In the genomic region with DNA sequence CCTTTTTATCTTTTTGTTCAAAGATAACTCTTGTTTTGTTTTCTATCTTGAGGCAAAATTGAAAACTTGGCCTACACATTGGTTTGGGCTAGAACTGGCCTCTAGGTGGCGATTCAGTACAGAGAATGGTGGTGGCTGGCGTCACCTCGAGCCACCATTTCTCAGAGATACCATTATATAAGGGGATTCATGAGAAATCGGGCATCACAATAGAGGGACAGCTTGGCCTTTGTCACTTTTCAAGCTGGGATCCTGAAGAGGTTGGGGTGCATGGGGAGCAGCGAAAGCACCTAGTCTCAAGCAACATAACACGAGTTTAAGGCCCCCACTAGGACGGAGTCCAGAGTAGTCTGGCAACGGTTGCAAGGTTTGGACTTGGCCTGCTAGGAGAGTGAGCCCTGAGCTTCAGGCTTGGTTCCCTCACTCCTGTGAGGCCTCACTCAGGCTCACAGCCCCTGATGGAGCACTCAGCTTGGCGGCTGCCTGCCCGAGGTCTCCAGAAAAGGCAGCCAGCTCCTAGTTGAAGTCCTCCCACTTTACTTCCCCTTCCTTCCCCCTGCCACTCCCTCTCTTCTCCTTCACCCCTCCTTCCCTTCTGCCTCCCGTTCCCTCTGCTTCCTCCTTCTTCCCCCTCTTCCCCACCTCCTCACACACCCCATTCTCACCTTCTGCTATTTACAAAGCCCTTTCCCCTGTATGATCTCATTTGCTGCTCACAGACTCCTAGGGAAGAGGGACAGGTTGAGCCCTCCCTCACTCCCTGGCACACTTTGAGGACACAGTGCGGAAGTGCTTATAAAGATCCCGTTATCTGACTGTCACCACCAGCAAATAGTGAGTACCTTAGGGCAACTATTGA, we compare ENCODE assay signal across 8 cellular contexts.
A peak's percentile ranks its signal among the peaks of the same experiment; 100 is the strongest.
DNase-seq lines count a peak whose midpoint lies in the region; ATAC-seq and TF ChIP-seq lines count a peak whose summit lies in the region.

No MANE protein-coding gene starts in this region.

- no peaks in the 10 kb centered on the region for H3K9me3 ChIP-seq in lung (ENCODE audit: control insufficient read depth in 2 of 2, insufficient read depth in 1 of 2, low read length in 1 of 2)

- H3K4me3 ChIP-seq in lung, result no peak overlapping the region

- H3K27me3 Mint-ChIP-seq in activated CD4-positive, alpha-beta T cell treated with anti-CD3 and anti-CD28 coated beads, Interleukin-2, amount 10 ng/mL, durations not matched to agents 24 days and 14 days, result no peaks in the 10 kb centered on the region

- no peaks in the 10 kb centered on the region for H3K36me3 Mint-ChIP-seq in activated CD4-positive, alpha-beta T cell treated with anti-CD3 and anti-CD28 coated beads, Interleukin-2, amount 10 ng/mL, durations not matched to agents 24 days and 14 days (ENCODE audit: low read depth)

- H3K36me3 ChIP-seq in lung (ENCODE audit: control insufficient read depth in 2 of 2, insufficient read depth in 2 of 2, low read length in 2 of 2), result no peaks in the 10 kb centered on the region

- H3K27me3 ChIP-seq in lung (ENCODE audit: control insufficient read depth, insufficient read depth), result no peaks in the 10 kb centered on the region

- no peak overlapping the region for H3K4me3 Mint-ChIP-seq in activated CD4-positive, alpha-beta T cell treated with anti-CD3 and anti-CD28 coated beads, Interleukin-2, amount 10 ng/mL, durations not matched to agents 24 days and 14 days

- H3K4me1 Mint-ChIP-seq in activated CD4-positive, alpha-beta T cell treated with anti-CD3 and anti-CD28 coated beads, Interleukin-2, amount 10 ng/mL, durations not matched to agents 24 days and 14 days, result peaks cover 18% of the 10 kb centered on the region

- H3K4me1 ChIP-seq in lung (ENCODE audit: control insufficient read depth in 2 of 2, insufficient read depth in 2 of 2, low read length in 2 of 2), result peaks cover 6 to 8% of the 10 kb centered on the region in 2 donors

- no peak overlapping the region for H3K27ac Mint-ChIP-seq in activated CD4-positive, alpha-beta T cell treated with anti-CD3 and anti-CD28 coated beads, Interleukin-2, amount 10 ng/mL, durations not matched to agents 24 days and 14 days

- WGBS in lung, 2 donors, result 24 to 31% methylated on average over 13 of the region's 13 CpGs

- peak; percentile 82 for ATAC-seq in GM18867 (IDR thresholded peaks at IDR 0.05; ENCODE audit: unreplicated experiment)
- ATAC-seq in HG03159 (IDR thresholded peaks at IDR 0.05; ENCODE audit: unreplicated experiment), result peak; percentile 77
- peak; percentile 79 for ATAC-seq in lung (ENCODE audit: insufficient read depth, low FRiP score)

- TF ChIP-seq CTCF in lung (IDR thresholded peaks at IDR 0.05; ENCODE audit: control extremely low read depth, extremely low read depth), result peak; percentile 84

- intact Hi-C loops in activated CD4-positive, alpha-beta T cell treated with anti-CD3 and anti-CD28 coated beads, Interleukin-2, amount 10 ng/mL, durations not matched to agents 24 days and 14 days (cut with micrococcal nuclease), result loop anchor here (1.0 to 5.0 kb wide), 3 partner anchors 312 to 671 kb away; partner anchors contain the start of gene RSBN1

- no peaks in the 10 kb centered on the region for H3K9me3 Mint-ChIP-seq in activated CD4-positive, alpha-beta T cell treated with anti-CD3 and anti-CD28 coated beads, Interleukin-2, amount 10 ng/mL, durations not matched to agents 24 days and 14 days

- DNase-seq in AG20443 (ENCODE audit: low spot score) (peak; percentile 82), NCI-H510A treated with DMSO at 0.1 percent for 48 hours (lab: John Stamatoyannopoulos, UW) (peak; percentile 68), dermis blood vessel endothelial cell (peak; percentile 81), lung (ENCODE audit: low spot score) (peak; percentile 59)
- peak; percentile 86 for DNase-seq in activated CD4-positive, alpha-beta T cell treated with anti-CD3 and anti-CD28 coated beads, Interleukin-2, amount 10 ng/mL, durations not matched to agents 24 days and 14 days
- peak; percentile 2 for DNase-seq in stimulated activated CD8-positive, alpha-beta memory T cell treated with anti-CD3 and anti-CD28 coated beads, Interleukin-15, amount 100 ng/mL, for 1 hour (ENCODE audit: low read depth)

- peak overlapping the region in 1 of 2 donors; percentile 80 for H3K27ac ChIP-seq in lung (ENCODE audit: low read depth in 1 of 2, low read length in 1 of 2)

Comparison
In these comparisons a context has a peak if more than half of its experiments do, and no peak if none do; other contexts are left out.
1. DNase-seq: peak in every context shown above with its lines; median percentile 86 in activated CD4-positive, alpha-beta T cell treated with anti-CD3 and anti-CD28 coated beads, Interleukin-2, amount 10 ng/mL, durations not matched to agents 24 days and 14 days; 82 in AG20443; 81 in dermis blood vessel endothelial cell; 68 in NCI-H510A treated with DMSO at 0.1 percent for 48 hours; 59 in lung; 2 in stimulated activated CD8-positive, alpha-beta memory T cell treated with anti-CD3 and anti-CD28 coated beads, Interleukin-15, amount 100 ng/mL, for 1 hour.